Comparison of ENCODE assay signal across 16 cellular contexts in the genomic region with DNA sequence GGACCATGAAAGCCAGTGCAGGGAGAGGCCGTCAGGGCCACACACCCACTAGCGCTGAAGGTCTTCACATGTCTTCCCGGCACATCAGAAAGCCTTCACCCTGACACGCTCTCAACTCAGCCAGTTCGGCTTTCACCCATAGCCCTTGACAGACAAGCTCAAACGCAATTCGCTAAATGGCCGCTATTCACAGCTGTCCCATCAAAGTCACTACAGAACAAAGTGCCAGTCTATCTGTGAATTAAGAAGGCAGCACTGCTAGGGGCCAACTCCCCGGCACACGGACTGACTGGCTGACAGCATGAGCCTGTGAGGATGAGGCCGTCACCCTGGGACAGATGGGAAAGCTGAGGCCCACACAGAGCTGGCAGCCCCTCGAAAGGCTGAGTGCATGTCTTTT. TPM values are rescaled to one million over a fixed set of nuclear protein-coding genes. Genes with fewer than 3 reads are reported as not detected.
DNase-seq lines count a peak whose midpoint lies in the region; TF ChIP-seq lines count a peak whose summit lies in the region.
"Had no signal": no experiment of that assay in that cellular context is flagged by ENCODE, and none has a peak within 500 bp of the region (broad histone marks: within the 10 kb centered on the region; RNA-seq: fewer than 3 reads in every experiment).

No MANE protein-coding gene starts in this region.

- TF ChIP-seq POLR2A in uterus (IDR thresholded peaks at IDR 0.05) = no peak

- intact Hi-C loops in left ventricle myocardium inferior (cut with micrococcal nuclease) = no loop called here
- intact Hi-C loops in uterus (cut with DNase I; ENCODE audit: low total_unique reads) = no loop called here

- H3K27me3 ChIP-seq in left ventricle myocardium inferior (ENCODE audit: low read depth) (no peaks in the 10 kb centered on the region), uterus (no peaks in the 10 kb centered on the region)

- H3K36me3 ChIP-seq in left ventricle myocardium inferior (peaks cover 56% of the 10 kb centered on the region), uterus (no peaks in the 10 kb centered on the region)

- no peaks in the 10 kb centered on the region for H3K9me3 ChIP-seq in left ventricle myocardium inferior (replicated peaks)
- no peaks in the 10 kb centered on the region for H3K9me3 ChIP-seq in uterus

- DNase-seq in DMS53 (lab: John Stamatoyannopoulos, UW) = peak; percentile 52
- DNase-seq in DMS53 treated with DMSO at 0.1 percent for 48 hours (lab: John Stamatoyannopoulos, UW; ENCODE audit: unreplicated experiment) = no peak
- no peak for DNase-seq in left ventricle myocardium inferior
- DNase-seq in pons (ENCODE audit: low spot score) = peak; percentile 88
- no peak for DNase-seq in uterus
- DNase-seq in SW480 (ENCODE audit: low spot score) = no peak
- no peak for DNase-seq in NCI-H774 (lab: John Stamatoyannopoulos, UW)
- no peak for DNase-seq in KG1 (lab: John Stamatoyannopoulos, UW)
- DNase-seq: activated CD4-positive, alpha-beta memory T cell treated with anti-CD3 and anti-CD28 coated beads, Interleukin-2, amount 10 ng/mL, durations not matched to agents 7 days and 5 days; NCI-H1436 treated with DMSO at 0.1 percent for 48 hours; NCI-H524; RPMI8226; T1000 had no signal

- H3K27ac ChIP-seq in left ventricle myocardium inferior (replicated peaks) = peak overlapping the region; percentile 88
- peak overlapping the region; percentile 77 to 91 for H3K27ac ChIP-seq in uterus
- H3K27ac ChIP-seq: 22Rv1, KMS-11 had no signal

- TF ChIP-seq CTCF in left ventricle myocardium inferior (IDR thresholded peaks at IDR 0.05; ENCODE audit: borderline replicate concordance) (no peak), uterus (IDR thresholded peaks at IDR 0.05) (no peak)

- H3K4me1 ChIP-seq in left ventricle myocardium inferior (peaks cover 46% of the 10 kb centered on the region), uterus (peaks cover 12 to 14% of the 10 kb centered on the region in 2 donors)

- H3K4me3 ChIP-seq in left ventricle myocardium inferior (peak overlapping the region; percentile 17), uterus (no peak overlapping the region)
- H3K4me3 ChIP-seq: lung had no signal

RNA-seq across cellular contexts. Expression of a gene that starts 45.7 kb away (rescaled TPM):
- total RNA-seq in left ventricle myocardium inferior (22.0 TPM), uterus (10 to 100 TPM; 17.9 to 31.1 (median 22.5) TPM)

RNA-seq across cellular contexts. Expression of a gene that starts 45.8 kb away (rescaled TPM):
- total RNA-seq in left ventricle myocardium inferior (9.2 TPM), uterus (10 to 100 TPM in 3 of 4 donors, 1 to 10 TPM in 1; 3.3 to 38.8 (median 32.3) TPM)

Comparison
In these comparisons a context has a peak if more than half of its experiments do, and no peak if none do; other contexts are left out.
1. DNase-seq: peak in DMS53 (single experiment) and pons (single experiment); none in DMS53 treated with DMSO at 0.1 percent for 48 hours (single experiment), left ventricle myocardium inferior (single experiment), uterus (0 of 2), SW480 (single experiment), NCI-H774 (single experiment) and KG1 (single experiment).